Comparison of ENCODE assay signal across 14 cellular contexts in genomic region chr2:209840434-209840833, GRCh38.
DNase-seq lines count a peak whose midpoint lies in the region; ATAC-seq, FAIRE-seq and TF ChIP-seq lines count a peak whose summit lies in the region.
"Had no signal": no experiment of that assay in that cellular context is flagged by ENCODE, and none has a peak within 500 bp of the region (broad histone marks: within the 10 kb centered on the region; RNA-seq: fewer than 3 reads in every experiment).

No MANE protein-coding gene starts in this region.

- no peak for ATAC-seq in heart left ventricle
- ATAC-seq in pancreas = peak in 3 of 4 donors; percentile 37 to 74 (median 74)
- ATAC-seq: GM23338 had no signal

- TF ChIP-seq CTCF in cardiac muscle cell (IDR thresholded peaks at IDR 0.05; ENCODE audit: low read depth, low read length) (no peak), heart left ventricle (IDR thresholded peaks at IDR 0.05) (no peak), pancreas (IDR thresholded peaks at IDR 0.05) (no peak), BE2C (IDR thresholded peaks at IDR 0.05; ENCODE audit: low read depth, low read length) (no peak)

- WGBS in heart left ventricle, 4 donors = 36 to 40% (median 38%) methylated on average over 3 of the region's 3 CpGs
- WGBS in pancreas, 2 donors = 12 to 15% methylated on average over 3 of the region's 3 CpGs

- no peak for TF ChIP-seq POLR2A in heart left ventricle (IDR thresholded peaks at IDR 0.05)

- H3K4me1 ChIP-seq in cardiac muscle cell (ENCODE audit: low read depth) (peaks cover 5% of the 10 kb centered on the region), heart left ventricle (no peaks in the 10 kb centered on the region), pancreas (peaks cover 0 to 7% (median 0%) of the 10 kb centered on the region in 3 donors), BE2C (no peaks in the 10 kb centered on the region)
- H3K4me1 ChIP-seq: BLaER1 had no signal

- FAIRE-seq in pancreas (lab: Jason Lieb, UNC) = no peak
- FAIRE-seq: A204.1, G401.6, GM12892 had no signal

- no peak overlapping the region for H3K4me3 ChIP-seq in cardiac muscle cell
- H3K4me3 ChIP-seq in heart left ventricle = no peak overlapping the region
- H3K4me3 ChIP-seq in pancreas = no peak overlapping the region
- no peak overlapping the region for H3K4me3 ChIP-seq in BE2C (ENCODE audit: low read depth, low read length)
- H3K4me3 ChIP-seq: BLaER1, GM23338 had no signal

- H3K27ac ChIP-seq in cardiac muscle cell (peak overlapping the region; percentile 2), heart left ventricle (no peak overlapping the region), pancreas (no peak overlapping the region)
- H3K27ac ChIP-seq: BLaER1 had no signal

- H3K36me3 ChIP-seq in cardiac muscle cell (no peaks in the 10 kb centered on the region), heart left ventricle (no peaks in the 10 kb centered on the region), pancreas (no peaks in the 10 kb centered on the region), BE2C (no peaks in the 10 kb centered on the region)
- H3K36me3 ChIP-seq: BLaER1 had no signal

- H3K9me3 ChIP-seq in cardiac muscle cell (ENCODE audit: low read depth) (no peaks in the 10 kb centered on the region), heart left ventricle (no peaks in the 10 kb centered on the region), pancreas (no peaks in the 10 kb centered on the region), BE2C (no peaks in the 10 kb centered on the region)
- H3K9me3 ChIP-seq: BLaER1 had no signal

- intact Hi-C loops in heart left ventricle (cut with DNase I) = no loop called here
- intact Hi-C loops in pancreas (cut with DNase I) = no loop called here

- DNase-seq in cardiac muscle cell (ENCODE audit: low read depth in 1 of 2, low spot score in 1 of 2) (peak in 1 of 2 donors; percentile 19), heart left ventricle (no peak), NCI-H2196 (lab: John Stamatoyannopoulos, UW; ENCODE audit: unreplicated experiment) (peak; percentile 40), SHP77 treated with DMSO at 0.1 percent for 48 hours (lab: John Stamatoyannopoulos, UW) (peak; percentile 16), pancreas (no peak), NCI-H187 treated with DMSO at 0.1 percent for 48 hours (lab: John Stamatoyannopoulos, UW) (no peak), BE2C (no peak)
- DNase-seq: DMS79, H7 had no signal

- H3K27me3 ChIP-seq in cardiac muscle cell (no peaks in the 10 kb centered on the region), heart left ventricle (no peaks in the 10 kb centered on the region), pancreas (no peaks in the 10 kb centered on the region), BE2C (no peaks in the 10 kb centered on the region)
- H3K27me3 ChIP-seq: BLaER1 had no signal

Comparison
In these comparisons a context has a peak if more than half of its experiments do, and no peak if none do; other contexts are left out.
1. DNase-seq: peak in NCI-H2196 (single experiment) and SHP77 treated with DMSO at 0.1 percent for 48 hours (single experiment); none in heart left ventricle (0 of 5), pancreas (0 of 6), NCI-H187 treated with DMSO at 0.1 percent for 48 hours (single experiment) and BE2C (single experiment).
2. ATAC-seq: peak in pancreas (3 of 4); none in heart left ventricle (0 of 4).